Comparison of ENCODE assay signal across 35 cellular contexts in the genomic region with DNA sequence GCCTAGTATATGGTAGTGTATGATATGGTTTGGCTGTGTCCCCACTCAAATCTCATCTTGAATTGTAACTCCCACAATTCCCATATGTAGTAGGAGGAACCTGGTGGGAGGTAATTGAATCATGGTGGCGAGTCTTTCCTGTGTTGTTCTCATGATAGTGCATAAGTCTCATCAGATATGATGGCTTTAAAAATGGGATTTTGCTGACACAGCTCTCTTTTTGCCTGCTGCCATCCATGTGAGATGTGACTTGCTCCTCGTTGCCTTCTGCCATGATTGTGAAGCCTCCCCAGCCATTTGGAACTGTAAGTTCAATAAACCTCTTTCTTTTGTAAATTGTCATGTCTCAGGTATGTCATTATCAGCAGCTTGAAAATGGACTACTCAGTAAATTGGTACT. TPM values are rescaled to one million over a fixed set of nuclear protein-coding genes. Genes with fewer than 3 reads are reported as not detected.
"Had no signal": no experiment of that assay in that cellular context is flagged by ENCODE, and none has a peak within 500 bp of the region (broad histone marks: within the 10 kb centered on the region; RNA-seq: fewer than 3 reads in every experiment).

No MANE protein-coding gene starts in this region.

- ATAC-seq: activated CD8-positive, alpha-beta T cell treated with anti-CD3 and anti-CD28 coated beads for 36 hours; activated naive CD4-positive, alpha-beta T cell treated with anti-CD3 and anti-CD28 coated beads, Interleukin-2, amount 50 U/mL, for 72 hours; activated T-cell treated with anti-CD3 and anti-CD28 coated beads, Interleukin-2, amount 50 U/mL, for 4 hours; activated T-cell treated with anti-CD3 and anti-CD28 coated beads, Interleukin-2, amount 50 U/mL, for 72 hours; activated T-helper 17 cell treated with anti-CD3 and anti-CD28 coated beads, Interleukin-2, amount 50 U/mL, for 72 hours; body of pancreas had no signal

- DNase-seq: activated B cell treated with CpG ODN at 0.5 μM for 24 hours; activated CD4-positive, alpha-beta memory T cell treated with anti-CD3 and anti-CD28 coated beads for 36 hours; activated CD4-positive, alpha-beta T cell treated with anti-CD3 and anti-CD28 coated beads for 4 hours; activated CD4-positive, alpha-beta T cell treated with anti-CD3 and anti-CD28 coated beads, Interleukin-2, amount 10 ng/mL, durations not matched to agents 24 days and 14 days; activated CD4-positive, alpha-beta T cell treated with anti-CD3 and anti-CD28 coated beads, Interleukin-2, amount 50 U/mL, for 1 hour; activated CD4-positive, alpha-beta T cell treated with anti-CD3 and anti-CD28 coated beads, Interleukin-2, amount 50 U/mL, for 4 hours; activated CD4-positive, CD25-positive, alpha-beta regulatory T cell treated with anti-CD3 and anti-CD28 coated beads, Interleukin-2, amount 50 U/mL, for 72 hours; activated CD8-positive, alpha-beta memory T cell treated with anti-CD3 and anti-CD28 coated beads, Interleukin-2, amount 50 U/mL, for 4 hours; activated CD8-positive, alpha-beta T cell treated with anti-CD3 and anti-CD28 coated beads for 36 hours; activated effector memory CD4-positive, alpha-beta T cell treated with anti-CD3 and anti-CD28 coated beads, Interleukin-2, amount 50 U/mL, for 16 hours; activated gamma-delta T cell treated with Interleukin-2 at 50 U/mL for 16 hours; activated naive CD4-positive, alpha-beta T cell; activated naive CD4-positive, alpha-beta T cell treated with anti-CD3 and anti-CD28 coated beads for 36 hours; activated naive CD4-positive, alpha-beta T cell treated with anti-CD3 and anti-CD28 coated beads, Interleukin-2, amount 50 U/mL, for 16 hours; activated naive CD8-positive, alpha-beta T cell treated with anti-CD3 and anti-CD28 coated beads for 36 hours; activated T-cell treated with anti-CD3 and anti-CD28 coated beads for 4 hours; activated T-cell treated with anti-CD3 and anti-CD28 coated beads, Interleukin-2, amount 50 U/mL, for 1 hour; activated T-cell treated with anti-CD3 and anti-CD28 coated beads, Interleukin-2, amount 50 U/mL, for 4 hours; activated T-cell treated with anti-CD3 and anti-CD28 coated beads, Interleukin-2, amount 50 U/mL, for 72 hours; adrenal gland; amniotic stem cell; aorta; body of pancreas; brain microvascular endothelial cell; central memory CD4-positive, alpha-beta T cell; T-helper 2 cell; T-helper 9 cell had no signal

- H3K9me3 ChIP-seq: adrenal gland, body of pancreas, breast epithelium had no signal

- H3K27me3 ChIP-seq: adrenal gland, body of pancreas, brain microvascular endothelial cell, breast epithelium had no signal

- H3K4me1 ChIP-seq: adrenal gland, breast epithelium had no signal

- H3K27ac ChIP-seq: adrenal gland, body of pancreas, brain microvascular endothelial cell, breast epithelium, VCaP had no signal

- FAIRE-seq: astrocyte, TTC549 had no signal

- H3K4me3 ChIP-seq: adrenal gland, body of pancreas, breast epithelium had no signal

- H3K36me3 ChIP-seq: adrenal gland, brain microvascular endothelial cell, breast epithelium had no signal

RNA-seq across cellular contexts. Expression of gene SCN1A, which starts 9.5 kb away (rescaled TPM):
- total RNA-seq: activated B cell treated with CpG ODN at 0.5 μM for 24 hours; activated CD4-positive, alpha-beta memory T cell treated with anti-CD3 and anti-CD28 coated beads for 36 hours; activated CD4-positive, alpha-beta T cell treated with anti-CD3 and anti-CD28 coated beads, Interleukin-2, amount 10 ng/mL, durations not matched to agents 24 days and 14 days; activated CD8-positive, alpha-beta memory T cell treated with anti-CD3 and anti-CD28 coated beads for 36 hours; activated CD8-positive, alpha-beta T cell treated with anti-CD3 and anti-CD28 coated beads for 36 hours; activated naive CD4-positive, alpha-beta T cell treated with anti-CD3 and anti-CD28 coated beads for 36 hours; activated naive CD4-positive, alpha-beta T cell treated with anti-CD3 and anti-CD28 coated beads, Interleukin-2, amount 50 U/mL, for 72 hours; activated naive CD8-positive, alpha-beta T cell treated with anti-CD3 and anti-CD28 coated beads for 36 hours; activated T-cell treated with anti-CD3 and anti-CD28 coated beads, Interleukin-2, amount 50 U/mL, for 4 hours; activated T-cell treated with anti-CD3 and anti-CD28 coated beads, Interleukin-2, amount 50 U/mL, for 72 hours; activated T-helper 1 cell treated with anti-CD3 and anti-CD28 coated beads, Interleukin-12 subunit alpha, Interleukin-12 subunit beta, Interleukin-2, Interleukin-4 antibody, amounts not matched to agents 30 ng/mL and 10 ng/mL and 1 ng/mL, durations not matched to agents 14 hours and 24 hours and 36 hours; activated T-helper 17 cell treated with anti-CD3 and anti-CD28 coated beads, Interleukin-2, amount 50 U/mL, for 72 hours; aorta; astrocyte; body of pancreas; breast epithelium had no signal
- polyA plus RNA-seq: aorta had no signal
